ENCODE assay signal across 8 cellular contexts in genomic region chr22:28600546-28601143, GRCh38.
DNase-seq lines count a peak whose midpoint lies in the region; ATAC-seq, FAIRE-seq and TF ChIP-seq lines count a peak whose summit lies in the region.

No MANE protein-coding gene starts in this region.

- no peak overlapping the region for H3K27ac Mint-ChIP-seq in naive thymus-derived CD8-positive, alpha-beta T cell
- no peak overlapping the region for H3K27ac Mint-ChIP-seq in activated naive CD4-positive, alpha-beta T cell treated with anti-CD3 and anti-CD28 coated beads, Interleukin-2, amount 10 ng/mL, durations not matched to agents 7 days and 5 days

- ATAC-seq in DND-41 (ENCODE audit: insufficient read depth, low read depth) (peak; percentile 66), GM21381 (IDR thresholded peaks at IDR 0.05; ENCODE audit: unreplicated experiment) (no peak)
- ATAC-seq in naive thymus-derived CD8-positive, alpha-beta T cell = peak in 1 of 2 donors; percentile 44

- peak; percentile 69 for TF ChIP-seq CTCF in DND-41 (IDR thresholded peaks at IDR 0.05; ENCODE audit: borderline replicate concordance, extremely low read depth, low read length, poor library complexity, severe bottlenecking)
- peak; percentile 53 for TF ChIP-seq CTCF in LNCAP (IDR thresholded peaks at IDR 0.05)
- TF ChIP-seq CTCF in Peyer's patch (IDR thresholded peaks at IDR 0.05) = peak in 5 of 6 experiments; percentile 37 to 71 (median 61)
- TF ChIP-seq CTCF in endothelial cell of umbilical vein (IDR thresholded peaks at IDR 0.05; ENCODE audit: extremely low read depth in 1 of 2, insufficient read depth in 1 of 2, low read depth in 1 of 2, low read length in 2 of 2) = peak in 1 of 2 donors; percentile 10

- H3K4me3 ChIP-seq in DND-41 (ENCODE audit: low read depth in 1 of 2, low read length in 2 of 2) (no peak overlapping the region), Peyer's patch (no peak overlapping the region), endothelial cell of umbilical vein (replicated peaks in 1 of 3; ENCODE audit: insufficient read depth in 1 of 3, low read depth in 1 of 3, low read length in 3 of 3) (no peak overlapping the region)

- H4K20me1 ChIP-seq in DND-41 (ENCODE audit: insufficient read depth, low read length) (no peaks in the 10 kb centered on the region), endothelial cell of umbilical vein (replicated peaks; ENCODE audit: control insufficient read depth, extremely low read depth, insufficient read depth, low read length) (no peaks in the 10 kb centered on the region)

- no peaks in the 10 kb centered on the region for H3K9me3 Mint-ChIP-seq in naive thymus-derived CD8-positive, alpha-beta T cell
- no peaks in the 10 kb centered on the region for H3K9me3 Mint-ChIP-seq in activated naive CD4-positive, alpha-beta T cell treated with anti-CD3 and anti-CD28 coated beads, Interleukin-2, amount 10 ng/mL, durations not matched to agents 7 days and 5 days

- CTCF ChIA-PET in endothelial cell of umbilical vein (lab: Charles Lee) = interaction anchor here (0.6 to 4.4 kb wide), 64 partner anchors 8 to 719 kb away, joined by 3 to 246 read pairs (median 5); partner anchors contain the start of genes CCDC117, CHEK2, HSCB and TTC28
- CTCF ChIA-PET in activated naive CD4-positive, alpha-beta T cell treated with anti-CD3 and anti-CD28 coated beads, Interleukin-2, amount 10 ng/mL, durations not matched to agents 7 days and 5 days (lab: Charles Lee) = interaction anchor here (0.6 to 5.1 kb wide), 23 partner anchors 18 to 645 kb away, joined by 3 to 59 read pairs (median 4); no protein-coding TSS in a partner anchor

- dilution Hi-C loops in endothelial cell of umbilical vein (cut with MboI; ENCODE audit: extremely low pct_ligation_motif_present, low sequenced_read_pairs) = no loop called here

- H3K4me1 ChIP-seq in DND-41 (ENCODE audit: insufficient read depth, low read length) = no peaks in the 10 kb centered on the region
- H3K4me1 ChIP-seq in Peyer's patch = no peaks in the 10 kb centered on the region
- H3K4me1 ChIP-seq in endothelial cell of umbilical vein (ENCODE audit: control insufficient read depth, extremely low read depth, insufficient read depth, low read length) = peaks cover 8% of the 10 kb centered on the region

- H3K27me3 ChIP-seq in DND-41 (ENCODE audit: insufficient read depth, low read length, poor library complexity) (no peaks in the 10 kb centered on the region), Peyer's patch (no peaks in the 10 kb centered on the region), endothelial cell of umbilical vein (ENCODE audit: control insufficient read depth in 2 of 2, insufficient read depth in 2 of 2, low read length in 2 of 2) (no peaks in the 10 kb centered on the region)

- H2AFZ ChIP-seq in DND-41 (ENCODE audit: low read depth, low read length) (no peak overlapping the region), endothelial cell of umbilical vein (ENCODE audit: low read depth, low read length) (no peak overlapping the region)

- intact Hi-C loops in endothelial cell of umbilical vein (cut with micrococcal nuclease) (loop anchor here (1.0 to 2.0 kb wide), 6 partner anchors 142 to 552 kb away; partner anchors contain the start of genes CCDC117 and HSCB), posterior vena cava (cut with DNase I) (no loop called here)

- TF ChIP-seq POLR2A in Peyer's patch (IDR thresholded peaks at IDR 0.05) (no peak), endothelial cell of umbilical vein (IDR thresholded peaks at IDR 0.05; ENCODE audit: low read depth, low read length) (no peak)

- no peaks in the 10 kb centered on the region for H3K36me3 ChIP-seq in DND-41 (ENCODE audit: insufficient read depth, low read length)
- H3K36me3 ChIP-seq in Peyer's patch = no peaks in the 10 kb centered on the region
- H3K36me3 ChIP-seq in endothelial cell of umbilical vein (ENCODE audit: control insufficient read depth in 2 of 2, extremely low read depth in 1 of 2, insufficient read depth in 2 of 2, low read length in 2 of 2) = no peaks in the 10 kb centered on the region

- no peaks in the 10 kb centered on the region for H3K4me1 Mint-ChIP-seq in naive thymus-derived CD8-positive, alpha-beta T cell
- no peaks in the 10 kb centered on the region for H3K4me1 Mint-ChIP-seq in activated naive CD4-positive, alpha-beta T cell treated with anti-CD3 and anti-CD28 coated beads, Interleukin-2, amount 10 ng/mL, durations not matched to agents 7 days and 5 days

- peak; percentile 18 for FAIRE-seq in endothelial cell of umbilical vein (lab: Jason Lieb, UNC)

- H3K9me3 ChIP-seq in DND-41 (ENCODE audit: insufficient read depth, low read length, severe bottlenecking) (no peaks in the 10 kb centered on the region), Peyer's patch (no peaks in the 10 kb centered on the region), endothelial cell of umbilical vein (replicated peaks; ENCODE audit: control insufficient read depth, insufficient read depth, low read length) (no peaks in the 10 kb centered on the region)

- POLR2A ChIA-PET in endothelial cell of umbilical vein (lab: Charles Lee) = no interaction called here
- POLR2A ChIA-PET in naive thymus-derived CD8-positive, alpha-beta T cell (lab: Charles Lee) = interaction anchor here (1.0 kb wide), 1 partner anchor 440 kb away, joined by 3 read pairs; no protein-coding TSS in a partner anchor

- H3K27ac ChIP-seq in DND-41 (ENCODE audit: low read length) (no peak overlapping the region), Peyer's patch (no peak overlapping the region), endothelial cell of umbilical vein (ENCODE audit: insufficient read depth, low read depth, low read length) (no peak overlapping the region)

- H3K79me2 ChIP-seq in DND-41 (ENCODE audit: insufficient read depth, low read length) (no peaks in the 10 kb centered on the region), endothelial cell of umbilical vein (ENCODE audit: control insufficient read depth, insufficient read depth, low read length) (no peaks in the 10 kb centered on the region)

- DNase-seq in DND-41 = peak; percentile 21
- no peak for DNase-seq in Peyer's patch
- peak; percentile 73 for DNase-seq in endothelial cell of umbilical vein (ENCODE audit: low read depth, low spot score)
- DNase-seq in naive thymus-derived CD8-positive, alpha-beta T cell = peak in 6 of 10 donors; percentile 5 to 73 (median 44)
- no peak for DNase-seq in activated naive CD4-positive, alpha-beta T cell treated with anti-CD3 and anti-CD28 coated beads, Interleukin-2, amount 10 ng/mL, durations not matched to agents 7 days and 5 days
- no peak for DNase-seq in posterior vena cava (ENCODE audit: low spot score)

- H3K4me2 ChIP-seq in DND-41 (ENCODE audit: insufficient read depth, low read length) (no peak overlapping the region), endothelial cell of umbilical vein (ENCODE audit: insufficient read depth, low read length) (no peak overlapping the region)

- H3K4me3 Mint-ChIP-seq in naive thymus-derived CD8-positive, alpha-beta T cell = no peak overlapping the region
- no peak overlapping the region for H3K4me3 Mint-ChIP-seq in activated naive CD4-positive, alpha-beta T cell treated with anti-CD3 and anti-CD28 coated beads, Interleukin-2, amount 10 ng/mL, durations not matched to agents 7 days and 5 days

- BruUV-seq in endothelial cell of umbilical vein (replicated peaks; lab: Mats Ljungman, UMichigan) = no TSS peak

- no peaks in the 10 kb centered on the region for H3K36me3 Mint-ChIP-seq in naive thymus-derived CD8-positive, alpha-beta T cell
- no peaks in the 10 kb centered on the region for H3K36me3 Mint-ChIP-seq in activated naive CD4-positive, alpha-beta T cell treated with anti-CD3 and anti-CD28 coated beads, Interleukin-2, amount 10 ng/mL, durations not matched to agents 7 days and 5 days

- H3K27me3 Mint-ChIP-seq in naive thymus-derived CD8-positive, alpha-beta T cell = peaks cover 6 to 25% (median 11%) of the 10 kb centered on the region in 5 donors
- peaks cover 36% of the 10 kb centered on the region for H3K27me3 Mint-ChIP-seq in activated naive CD4-positive, alpha-beta T cell treated with anti-CD3 and anti-CD28 coated beads, Interleukin-2, amount 10 ng/mL, durations not matched to agents 7 days and 5 days

- no peaks in the 10 kb centered on the region for H3K9me1 ChIP-seq in endothelial cell of umbilical vein (replicated peaks; ENCODE audit: control insufficient read depth, extremely low read depth, insufficient read depth, low read length)

- H3K9ac ChIP-seq in DND-41 (ENCODE audit: low read depth, low read length) (no peak overlapping the region), endothelial cell of umbilical vein (replicated peaks; ENCODE audit: extremely low read depth, insufficient read depth, low read length) (no peak overlapping the region)

TF ChIP-seq in endothelial cell of umbilical vein, 7 proteins besides CTCF, POLR2A, EP300 and RAD21:
- TF ChIP-seq GATA2 (IDR thresholded peaks at IDR 0.05; ENCODE audit: insufficient read depth, insufficient read length, low read depth, low read length) = no peak

Comparison
In these comparisons a context has a peak if more than half of its experiments do, and no peak if none do; other contexts are left out.
1. DNase-seq: peak in DND-41 (single experiment), endothelial cell of umbilical vein (single experiment) and naive thymus-derived CD8-positive, alpha-beta T cell (6 of 10); none in Peyer's patch (0 of 3), activated naive CD4-positive, alpha-beta T cell treated with anti-CD3 and anti-CD28 coated beads, Interleukin-2, amount 10 ng/mL, durations not matched to agents 7 days and 5 days (single experiment) and posterior vena cava (single experiment).